10 cellular contexts compared by ENCODE assay signal in genomic region chr10:3069876-3070275, GRCh38. TPM values are rescaled to one million over a fixed set of nuclear protein-coding genes. Genes with fewer than 3 reads are reported as not detected.
A peak's percentile ranks its signal among the peaks of the same experiment; 100 is the strongest.
DNase-seq lines count a peak whose midpoint lies in the region; ATAC-seq and TF ChIP-seq lines count a peak whose summit lies in the region.
"Had no signal": no experiment of that assay in that cellular context is flagged by ENCODE, and none has a peak within 500 bp of the region (broad histone marks: within the 10 kb centered on the region; RNA-seq: fewer than 3 reads in every experiment).

No MANE protein-coding gene starts in this region.

- H2BK120ac ChIP-seq in H9 (ENCODE audit: low read depth, low read length, poor library complexity, severe bottlenecking) = no peak overlapping the region

- H4K20me1 ChIP-seq in BLaER1 treated with 17β-estradiol and CSF1 and Interleukin-3, amounts not matched to agents 10 nM and 100 nM = peaks cover 34 to 81% (median 76%) of the 10 kb centered on the region in 11 experiments; a peak in 21 of 22 replicates
- no peaks in the 10 kb centered on the region for H4K20me1 ChIP-seq in H9 (ENCODE audit: control insufficient read depth, insufficient read depth, insufficient read length)

- H3K36me3 ChIP-seq in BLaER1 treated with 17β-estradiol and CSF1 and Interleukin-3, amounts not matched to agents 10 nM and 100 nM = peaks cover 19 to 57% (median 54%) of the 10 kb centered on the region in 11 experiments

- DNase-seq in H9 (no peak), mesothelial cell of epicardium (ENCODE audit: low spot score in 2 of 2, unreplicated experiment in 2 of 2) (no peak), putamen (ENCODE audit: low spot score) (no peak), HCEC 1CT (no peak)
- DNase-seq in activated T-helper 2 cell treated with anti-CD3 and anti-CD28 coated beads, Interferon-gamma antibody, Interleukin-2, Interleukin-4, amounts not matched to agents 10 μg/mL and 5 μg/mL and 100 μg/mL, durations not matched to agents 14 hours and 24 hours and 36 hours (ENCODE audit: low spot score) = no peak
- DNase-seq: central memory CD4-positive, alpha-beta T cell; NCI-H69 had no signal

- H3K4me2 ChIP-seq in BLaER1 treated with 17β-estradiol and CSF1 and Interleukin-3, amounts not matched to agents 10 nM and 100 nM = peak overlapping the region; percentile 78 to 95 (median 94)
- no peak overlapping the region for H3K4me2 ChIP-seq in H9 (ENCODE audit: insufficient read depth, insufficient read length, low read length)

- H3K79me1 ChIP-seq in H9 (ENCODE audit: insufficient read depth, low read depth, low read length, poor library complexity, severe bottlenecking) = peaks cover 6% of the 10 kb centered on the region

- H3K4me3 Mint-ChIP-seq in H9 (peak overlapping the region; percentile 64 to 79; a peak in 4 of 5 replicates), mesothelial cell of epicardium (peak overlapping the region; percentile 73)
- H3K4me3 Mint-ChIP-seq in activated T-helper 2 cell treated with anti-CD3 and anti-CD28 coated beads, Interferon-gamma antibody, Interleukin-2, Interleukin-4, amounts not matched to agents 10 μg/mL and 5 μg/mL and 100 μg/mL, durations not matched to agents 14 hours and 24 hours and 36 hours (ENCODE audit: low read depth) = peak overlapping the region; percentile 85

- no peak overlapping the region for H2BK15ac ChIP-seq in H9 (ENCODE audit: low read depth, low read length)

- H3K36me3 Mint-ChIP-seq in H9 (ENCODE audit: insufficient read depth in 1 of 3, low read depth in 3 of 3) (peaks cover 17 to 40% (median 33%) of the 10 kb centered on the region in 3 experiments), mesothelial cell of epicardium (peaks cover 3% of the 10 kb centered on the region)
- peaks cover 61% of the 10 kb centered on the region for H3K36me3 Mint-ChIP-seq in activated T-helper 2 cell treated with anti-CD3 and anti-CD28 coated beads, Interferon-gamma antibody, Interleukin-2, Interleukin-4, amounts not matched to agents 10 μg/mL and 5 μg/mL and 100 μg/mL, durations not matched to agents 14 hours and 24 hours and 36 hours (ENCODE audit: low read depth)

- no peak overlapping the region for H2BK20ac ChIP-seq in H9 (ENCODE audit: low read depth, low read length, poor library complexity, severe bottlenecking)

- H4K91ac ChIP-seq in H9 (ENCODE audit: insufficient read length, low read depth, low read length) = no peak overlapping the region

- H3K4me3 ChIP-seq in BLaER1 treated with 17β-estradiol and CSF1 and Interleukin-3, amounts not matched to agents 10 nM and 100 nM = peak overlapping the region; percentile 84 to 100 (median 98); a peak in 19 of 20 replicates

- H3K27me3 ChIP-seq in BLaER1 treated with 17β-estradiol and CSF1 and Interleukin-3, amounts not matched to agents 10 nM and 100 nM = peaks cover 12 to 24% (median 17%) of the 10 kb centered on the region in 11 experiments; a peak in 21 of 22 replicates
- H3K27me3 ChIP-seq in H9 (ENCODE audit: insufficient read depth, low read length) = no peaks in the 10 kb centered on the region

- H3K9me3 Mint-ChIP-seq in H9 (no peaks in the 10 kb centered on the region), mesothelial cell of epicardium (no peaks in the 10 kb centered on the region)
- H3K9me3 Mint-ChIP-seq in activated T-helper 2 cell treated with anti-CD3 and anti-CD28 coated beads, Interferon-gamma antibody, Interleukin-2, Interleukin-4, amounts not matched to agents 10 μg/mL and 5 μg/mL and 100 μg/mL, durations not matched to agents 14 hours and 24 hours and 36 hours = no peaks in the 10 kb centered on the region

- no peak overlapping the region for H3K23ac ChIP-seq in H9 (ENCODE audit: insufficient read length, low read depth, low read length)

- TF ChIP-seq CTCF in H9 (conservative IDR thresholded peaks at IDR 0.05) (no peak), mesothelial cell of epicardium (IDR thresholded peaks at IDR 0.05; ENCODE audit: unreplicated experiment) (no peak)

- H3K4me1 Mint-ChIP-seq in H9 (peaks cover 51 to 53% of the 10 kb centered on the region in 2 experiments), mesothelial cell of epicardium (peaks cover 29% of the 10 kb centered on the region)
- peaks cover 43% of the 10 kb centered on the region for H3K4me1 Mint-ChIP-seq in activated T-helper 2 cell treated with anti-CD3 and anti-CD28 coated beads, Interferon-gamma antibody, Interleukin-2, Interleukin-4, amounts not matched to agents 10 μg/mL and 5 μg/mL and 100 μg/mL, durations not matched to agents 14 hours and 24 hours and 36 hours (ENCODE audit: low read depth)

- no peak overlapping the region for H2AFZ ChIP-seq in H9 (ENCODE audit: low read length)

- H3K4me1 ChIP-seq in BLaER1 treated with 17β-estradiol and CSF1 and Interleukin-3, amounts not matched to agents 10 nM and 100 nM = peaks cover 42 to 79% (median 73%) of the 10 kb centered on the region in 10 experiments
- H3K4me1 ChIP-seq in H9 (ENCODE audit: insufficient read depth, low read length) = no peaks in the 10 kb centered on the region

- H3K18ac ChIP-seq in H9 (ENCODE audit: insufficient read length, low read depth, low read length) = no peak overlapping the region

- H3T11ph ChIP-seq in H9 (ENCODE audit: low read length) = no peak overlapping the region

- H3K79me2 ChIP-seq in H9 (ENCODE audit: insufficient read depth, low read length) = peaks cover 26% of the 10 kb centered on the region

- WGBS in H9 (ENCODE audit: extremely low coverage, insufficient read length, low lambda C conversion rate) = no CpG with 5 or more reads among the region's 11 CpGs

- H2BK5ac ChIP-seq in H9 (ENCODE audit: insufficient read length, low read length) = no peak overlapping the region

- intact Hi-C loops in activated T-helper 2 cell treated with anti-CD3 and anti-CD28 coated beads, Interferon-gamma antibody, Interleukin-2, Interleukin-4, amounts not matched to agents 10 μg/mL and 5 μg/mL and 100 μg/mL, durations not matched to agents 14 hours and 24 hours and 36 hours (cut with micrococcal nuclease) = no loop called here

- H3K14ac ChIP-seq in H9 (ENCODE audit: insufficient read depth, low read length) = no peak overlapping the region

- H2BK12ac ChIP-seq in H9 (ENCODE audit: insufficient read length, low read depth, low read length) = no peak overlapping the region

- H3K9ac ChIP-seq in BLaER1 treated with 17β-estradiol and CSF1 and Interleukin-3, amounts not matched to agents 10 nM and 100 nM = peak overlapping the region in 10 of 11 experiments; percentile 85 to 98 (median 92); a peak in 17 of 22 replicates
- no peak overlapping the region for H3K9ac ChIP-seq in H9 (ENCODE audit: extremely low read depth, insufficient read length, low read length)

- H2AK5ac ChIP-seq in H9 (ENCODE audit: insufficient read length, low read length) = no peak overlapping the region

- peak overlapping the region in 9 of 11 experiments; percentile 91 to 98 (median 97); a peak in 16 of 22 replicates for H3K27ac ChIP-seq in BLaER1 treated with 17β-estradiol and CSF1 and Interleukin-3, amounts not matched to agents 10 nM and 100 nM
- H3K27ac ChIP-seq in H9 (ENCODE audit: insufficient read length, low read depth, low read length) = no peak overlapping the region

- ATAC-seq in HG02981 (IDR thresholded peaks at IDR 0.05; ENCODE audit: unreplicated experiment) (no peak), HG03469 (IDR thresholded peaks at IDR 0.05; ENCODE audit: unreplicated experiment) (no peak)

- H3K23me2 ChIP-seq in H9 (ENCODE audit: insufficient read length, low read depth, low read length, poor library complexity, severe bottlenecking) = peaks cover 6% of the 10 kb centered on the region

- no peaks in the 10 kb centered on the region for H3K9me3 ChIP-seq in BLaER1 treated with 17β-estradiol and CSF1 and Interleukin-3, amounts not matched to agents 10 nM and 100 nM (replicated peaks in 1 of 11)
- H3K9me3 ChIP-seq in H9 (ENCODE audit: control insufficient read depth, low read depth, low read length) = no peaks in the 10 kb centered on the region

- H3K27me3 Mint-ChIP-seq in H9 (ENCODE audit: low read depth) = peaks cover 17% of the 10 kb centered on the region
- peaks cover 12% of the 10 kb centered on the region for H3K27me3 Mint-ChIP-seq in activated T-helper 2 cell treated with anti-CD3 and anti-CD28 coated beads, Interferon-gamma antibody, Interleukin-2, Interleukin-4, amounts not matched to agents 10 μg/mL and 5 μg/mL and 100 μg/mL, durations not matched to agents 14 hours and 24 hours and 36 hours (ENCODE audit: low read depth)
- H3K27me3 Mint-ChIP-seq in mesothelial cell of epicardium (ENCODE audit: low read depth) = peaks cover 21% of the 10 kb centered on the region

- no peak overlapping the region for H4K5ac ChIP-seq in H9 (ENCODE audit: insufficient read length, low read depth, low read length)

- H3K56ac ChIP-seq in H9 (ENCODE audit: insufficient read length, low read depth, low read length) = no peak overlapping the region

- H4K8ac ChIP-seq in H9 (replicated peaks; ENCODE audit: insufficient read length, low read depth, low read length) = no peak overlapping the region

- H3K4ac ChIP-seq in H9 (ENCODE audit: low read depth, low read length) = no peak overlapping the region

- no peak overlapping the region for H3K27ac Mint-ChIP-seq in H9
- H3K27ac Mint-ChIP-seq in activated T-helper 2 cell treated with anti-CD3 and anti-CD28 coated beads, Interferon-gamma antibody, Interleukin-2, Interleukin-4, amounts not matched to agents 10 μg/mL and 5 μg/mL and 100 μg/mL, durations not matched to agents 14 hours and 24 hours and 36 hours = peak overlapping the region; percentile 74
- H3K27ac Mint-ChIP-seq in mesothelial cell of epicardium = no peak overlapping the region

RNA-seq across cellular contexts. Expression of gene PFKP, which starts 2.5 kb away (rescaled TPM):
- 145 and 148 TPM in 2 replicates for total RNA-seq in H9 (2021)
- 250 and 255 TPM in 2 replicates for total RNA-seq in activated T-helper 2 cell treated with anti-CD3 and anti-CD28 coated beads, Interferon-gamma antibody, Interleukin-2, Interleukin-4, amounts not matched to agents 10 μg/mL and 5 μg/mL and 100 μg/mL, durations not matched to agents 14 hours and 24 hours and 36 hours
- total RNA-seq in mesothelial cell of epicardium = 34.2 to 35.3 TPM (median 34.9 TPM) in 3 replicates
